ENCODE assay signal across 21 cellular contexts in the genomic region with DNA sequence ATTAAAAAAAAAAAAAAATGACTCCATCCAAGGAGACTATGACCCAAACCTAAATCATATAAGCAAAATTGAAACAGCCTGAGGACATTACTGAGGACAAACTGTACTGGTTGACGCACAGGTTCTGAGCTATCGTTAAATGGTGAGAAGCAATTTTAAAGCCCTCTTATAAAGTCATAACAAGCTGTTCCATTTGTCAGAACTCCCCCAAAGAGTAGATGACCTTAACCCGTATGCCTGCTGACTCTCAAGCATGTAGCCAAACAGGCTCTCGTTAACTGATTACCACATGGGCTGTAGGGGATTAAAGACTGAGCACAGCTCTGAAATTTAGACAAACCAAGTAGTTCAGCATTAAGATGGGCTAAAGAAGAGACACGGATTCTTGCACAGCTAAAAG. TPM values are rescaled to one million over a fixed set of nuclear protein-coding genes. Genes with fewer than 3 reads are reported as not detected.
DNase-seq lines count a peak whose midpoint lies in the region; ATAC-seq, FAIRE-seq and TF ChIP-seq lines count a peak whose summit lies in the region.
"Had no signal": no experiment of that assay in that cellular context is flagged by ENCODE, and none has a peak within 500 bp of the region (broad histone marks: within the 10 kb centered on the region; RNA-seq: fewer than 3 reads in every experiment).

No MANE protein-coding gene starts in this region.

- ATAC-seq in Right ventricle myocardium inferior, result no peak
- ATAC-seq in gastrocnemius medialis, result no peak
- ATAC-seq in aorta (ENCODE audit: low FRiP score), result no peak
- no peak for ATAC-seq in GM21529 (IDR thresholded peaks at IDR 0.05; ENCODE audit: unreplicated experiment)
- ATAC-seq: PC-3; stimulated activated effector memory CD8-positive, alpha-beta T cell treated with anti-CD3 and anti-CD28 coated beads, Interleukin-12 subunit alpha, Interleukin-12 subunit beta, amount 100 ng/mL, for 72 hours had no signal

- H3K4me3 ChIP-seq in right atrium auricular region (peak overlapping the region; percentile 66 to 75), kidney (ENCODE audit: low read length in 2 of 2) (peak overlapping the region; percentile 38 to 59), gastrocnemius medialis (peak overlapping the region; percentile 70 to 79 (median 74)), aorta (ENCODE audit: low read length in 2 of 2) (peak overlapping the region; percentile 79 to 98)

- H3K27ac ChIP-seq in right atrium auricular region (peak overlapping the region; percentile 98 to 100), kidney (ENCODE audit: low read depth in 2 of 2, low read length in 2 of 2) (peak overlapping the region; percentile 90 to 91), gastrocnemius medialis (peak overlapping the region; percentile 91 to 97 (median 97)), aorta (ENCODE audit: low read depth in 1 of 2, low read length in 2 of 2) (peak overlapping the region in 1 of 2 donors; percentile 98)
- H3K27ac ChIP-seq: neutrophil had no signal

- in situ Hi-C loops in gastrocnemius medialis (cut with MboI; ENCODE audit: low sequenced_read_pairs in 4 of 4), result no loop called here

- no peak for FAIRE-seq in kidney (lab: Jason Lieb, UNC)
- FAIRE-seq: bronchial epithelial cell, frontal cortex had no signal

- H3K4me1 ChIP-seq in right atrium auricular region, result peaks cover 0 to 1% of the 10 kb centered on the region in 2 donors
- H3K4me1 ChIP-seq in kidney (ENCODE audit: control insufficient read depth in 1 of 2, insufficient read depth in 1 of 2, low read depth in 1 of 2, low read length in 2 of 2), result peaks cover 10 to 20% of the 10 kb centered on the region in 2 donors
- H3K4me1 ChIP-seq in gastrocnemius medialis, result peaks cover 18 to 41% of the 10 kb centered on the region in 2 donors
- H3K4me1 ChIP-seq in aorta (ENCODE audit: control insufficient read depth in 1 of 2, insufficient read depth in 2 of 2, low read length in 2 of 2), result no peaks in the 10 kb centered on the region

- H3K9me3 ChIP-seq in right atrium auricular region (no peaks in the 10 kb centered on the region), kidney (ENCODE audit: control insufficient read depth in 1 of 2, low read length in 2 of 2) (no peaks in the 10 kb centered on the region), gastrocnemius medialis (no peaks in the 10 kb centered on the region), aorta (ENCODE audit: control insufficient read depth, low read length) (no peaks in the 10 kb centered on the region)

- TF ChIP-seq POLR2A in gastrocnemius medialis (IDR thresholded peaks at IDR 0.05), result peak in 1 of 2 donors; percentile 6

- WGBS in aorta, 2 donors, result 48 to 53% methylated on average over 5 of the region's 5 CpGs

- H3K27me3 ChIP-seq in right atrium auricular region, result no peaks in the 10 kb centered on the region
- H3K27me3 ChIP-seq in gastrocnemius medialis, result no peaks in the 10 kb centered on the region
- H3K27me3 ChIP-seq in aorta (ENCODE audit: control insufficient read depth in 1 of 2, insufficient read depth in 2 of 2, low read length in 1 of 2), result no peaks in the 10 kb centered on the region

- peak overlapping the region in 1 of 2 donors; percentile 77 for H3K9ac ChIP-seq in kidney (ENCODE audit: low read length in 2 of 2)

- intact Hi-C loops in Right ventricle myocardium inferior (cut with DNase I) (no loop called here), kidney (cut with DNase I) (no loop called here), gastrocnemius medialis (cut with DNase I; ENCODE audit: low total_unique reads) (no loop called here), aorta (cut with DNase I) (no loop called here)

- DNase-seq in right atrium auricular region (ENCODE audit: low spot score), result no peak
- DNase-seq in Right ventricle myocardium inferior (ENCODE audit: missing footprints), result no peak
- no peak for DNase-seq in kidney
- DNase-seq in gastrocnemius medialis, result no peak
- no peak for DNase-seq in aorta
- no peak for DNase-seq in stimulated activated CD4-positive, alpha-beta T cell treated with anti-CD3 and anti-CD28 coated beads, Interleukin-4, amount 100 ng/mL, for 4 hours
- no peak for DNase-seq in NCI-H2081 treated with DMSO at 0.1 percent for 48 hours (lab: John Stamatoyannopoulos, UW)
- DNase-seq: activated CD4-positive, alpha-beta T cell treated with anti-CD3 and anti-CD28 coated beads, Interleukin-2, amount 10 ng/mL, durations not matched to agents 24 days and 14 days; activated naive CD4-positive, alpha-beta T cell treated with anti-CD3 and anti-CD28 coated beads, Interleukin-2, amount 10 ng/mL, durations not matched to agents 7 days and 5 days; CD4-positive, alpha-beta T cell; endodermal cell; MM.1S; NCI-H187 treated with DMSO at 0.1 percent for 48 hours; NCI-H510A treated with DMSO at 0.1 percent for 48 hours; PC-3 had no signal

- H3K36me3 ChIP-seq in right atrium auricular region, result peaks cover 35% of the 10 kb centered on the region
- no peaks in the 10 kb centered on the region for H3K36me3 ChIP-seq in kidney (ENCODE audit: control insufficient read depth in 1 of 2, insufficient read depth in 2 of 2, low read length in 2 of 2)
- H3K36me3 ChIP-seq in gastrocnemius medialis, result peaks cover 0 to 24% of the 10 kb centered on the region in 2 donors
- peaks cover 0 to 3% of the 10 kb centered on the region in 2 donors for H3K36me3 ChIP-seq in aorta (ENCODE audit: control insufficient read depth in 1 of 2, insufficient read depth in 2 of 2, low read length in 1 of 2)
- H3K36me3 ChIP-seq: neutrophil had no signal

- TF ChIP-seq CTCF in right atrium auricular region (IDR thresholded peaks at IDR 0.05) (no peak), kidney (IDR thresholded peaks at IDR 0.05; ENCODE audit: borderline replicate concordance, extremely low read depth, insufficient read depth) (no peak), gastrocnemius medialis (IDR thresholded peaks at IDR 0.05 in 4 of 5, conservative IDR thresholded peaks at IDR 0.05 in 1 of 5) (no peak)

RNA-seq across cellular contexts. Expression of a gene that starts 2.2 kb away (rescaled TPM):
- total RNA-seq in right atrium auricular region (1,000 to 10,000 TPM; 2,961 to 3,608 TPM), Right ventricle myocardium inferior (7,453 TPM), kidney (1,312 TPM), gastrocnemius medialis (1,000 to 10,000 TPM in 2 of 4 donors, 100 to 1,000 TPM in 2; 763 to 2,291 (median 1,427) TPM), aorta (1,000 to 10,000 TPM in 1 of 2 donors, 100 to 1,000 TPM in 1; 323 to 2,347 TPM)
- polyA plus RNA-seq in kidney (ENCODE audit: insufficient read depth, low read depth, low replicate concordance) (1,857 TPM), aorta (100 to 1,000 TPM; 483 to 702 TPM)
- total RNA-seq: activated CD4-positive, alpha-beta T cell treated with anti-CD3 and anti-CD28 coated beads, Interleukin-2, amount 10 ng/mL, durations not matched to agents 24 days and 14 days; bronchial epithelial cell; CD4-positive, alpha-beta T cell; Daoy; PC-3 had no signal

RNA-seq across cellular contexts. Expression of a gene that starts 3.2 kb away (rescaled TPM):
- total RNA-seq in right atrium auricular region (10 to 100 TPM in 1 of 2 donors, 1 to 10 TPM in 1; 5.5 to 13.0 TPM), Right ventricle myocardium inferior (43.7 TPM), kidney (4.4 TPM), gastrocnemius medialis (1 to 10 TPM in 3 of 4 donors, under 1 TPM in 1; 0.41 to 4.6 (median 2.4) TPM), aorta (10 to 100 TPM; 18.1 to 24.8 TPM)
- polyA plus RNA-seq in kidney (ENCODE audit: insufficient read depth, low read depth, low replicate concordance) (15.7 TPM), aorta (10 to 100 TPM; 13.8 to 60.2 TPM)
- total RNA-seq: activated CD4-positive, alpha-beta T cell treated with anti-CD3 and anti-CD28 coated beads, Interleukin-2, amount 10 ng/mL, durations not matched to agents 24 days and 14 days; bronchial epithelial cell; CD4-positive, alpha-beta T cell; Daoy; PC-3 had no signal

RNA-seq across cellular contexts. Expression of a gene that starts 9.3 kb away (rescaled TPM):
- total RNA-seq in right atrium auricular region (1 to 10 TPM; 1.5 to 8.3 TPM), Right ventricle myocardium inferior (1.9 TPM), kidney (27.8 TPM), gastrocnemius medialis (10 to 100 TPM in 2 of 4 donors, 1 to 10 TPM in 2; 6.3 to 23.8 (median 11.9) TPM), aorta (1 to 10 TPM; 2.7 to 5.2 TPM)
- polyA plus RNA-seq in kidney (ENCODE audit: insufficient read depth, low read depth, low replicate concordance) (103 TPM), aorta (1 to 10 TPM; 5.3 to 5.6 TPM)
- total RNA-seq: activated CD4-positive, alpha-beta T cell treated with anti-CD3 and anti-CD28 coated beads, Interleukin-2, amount 10 ng/mL, durations not matched to agents 24 days and 14 days; CD4-positive, alpha-beta T cell; Daoy; frontal cortex had no signal

RNA-seq across cellular contexts. Expression of a gene that starts 27.8 kb away (rescaled TPM):
- 10 to 100 TPM; 25.7 to 50.9 TPM for total RNA-seq in right atrium auricular region
- 20.7 TPM for total RNA-seq in Right ventricle myocardium inferior
- 29.5 TPM for total RNA-seq in kidney
- 7.3 TPM for polyA plus RNA-seq in kidney (ENCODE audit: insufficient read depth, low read depth, low replicate concordance)
- 10 to 100 TPM in 1 of 4 donors, 1 to 10 TPM in 3; 1.9 to 10.4 (median 5.0) TPM for total RNA-seq in gastrocnemius medialis
- total RNA-seq in aorta, result 10 to 100 TPM; 54.4 to 61.8 TPM
- 10 to 100 TPM; 29.8 to 33.0 TPM for polyA plus RNA-seq in aorta

RNA-seq across cellular contexts. Expression of a gene that starts 30.0 kb away (rescaled TPM):
- total RNA-seq in right atrium auricular region (10 to 100 TPM; 27.7 to 40.9 TPM), Right ventricle myocardium inferior (27.2 TPM), kidney (29.5 TPM), gastrocnemius medialis (10 to 100 TPM in 2 of 4 donors, 1 to 10 TPM in 2; 8.2 to 20.9 (median 9.8) TPM), aorta (10 to 100 TPM in 1 of 2 donors, 1 to 10 TPM in 1; 6.6 to 15.2 TPM)
- polyA plus RNA-seq in kidney (ENCODE audit: insufficient read depth, low read depth, low replicate concordance) (93.7 TPM), aorta (10 to 100 TPM; 11.5 to 22.0 TPM)
